Comparison of ENCODE assay signal across 35 cellular contexts in genomic region chrX:5724123-5724522, GRCh38.
"Had no signal": no experiment of that assay in that cellular context is flagged by ENCODE, and none has a peak within 500 bp of the region (broad histone marks: within the 10 kb centered on the region; RNA-seq: fewer than 3 reads in every experiment).

No MANE protein-coding gene starts in this region.

- FAIRE-seq: bronchial epithelial cell, endometrium, endothelial cell of umbilical vein had no signal

- H3K27ac Mint-ChIP-seq: activated B cell treated with CpG ODN at 0.5 μM for 24 hours; activated CD8-positive, alpha-beta T cell treated with anti-CD3 and anti-CD28 coated beads for 36 hours; activated naive CD4-positive, alpha-beta T cell treated with anti-CD3 and anti-CD28 coated beads for 36 hours; activated naive CD4-positive, alpha-beta T cell treated with anti-CD3 and anti-CD28 coated beads, Interleukin-2, amount 50 U/mL, for 24 hours; activated naive CD8-positive, alpha-beta T cell treated with anti-CD3 and anti-CD28 coated beads for 36 hours; activated naive CD8-positive, alpha-beta T cell treated with anti-CD3 and anti-CD28 coated beads, Interleukin-2, amount 50 U/mL, for 24 hours; activated T-helper 1 cell treated with anti-CD3 and anti-CD28 coated beads, Interleukin-12 subunit alpha, Interleukin-12 subunit beta, Interleukin-2, Interleukin-4 antibody, amounts not matched to agents 30 ng/mL and 10 ng/mL and 1 ng/mL, durations not matched to agents 14 hours and 24 hours and 36 hours; activated T-helper 2 cell treated with anti-CD3 and anti-CD28 coated beads, Interferon-gamma antibody, Interleukin-2, Interleukin-4, amounts not matched to agents 10 μg/mL and 5 μg/mL and 100 μg/mL, durations not matched to agents 14 hours and 24 hours and 36 hours; brain; T-helper 17 cell; T-helper 2 cell treated with Interferon-gamma antibody and Interleukin-4, amounts not matched to agents 5 μg/mL and 100 μg/mL, for 36 hours had no signal

- H3K36me3 ChIP-seq: adrenal gland, esophagus squamous epithelium, gastroesophageal sphincter, heart right ventricle, WERI-Rb-1 had no signal

- H3K27ac ChIP-seq: adrenal gland, epithelial cell of prostate, esophagus squamous epithelium, gastroesophageal sphincter, WERI-Rb-1 had no signal

- H3K27me3 ChIP-seq: adrenal gland, esophagus squamous epithelium, gastroesophageal sphincter, heart right ventricle had no signal

- H3K27me3 Mint-ChIP-seq: activated B cell treated with CpG ODN at 0.5 μM for 24 hours; activated CD8-positive, alpha-beta T cell treated with anti-CD3 and anti-CD28 coated beads for 36 hours; activated naive CD4-positive, alpha-beta T cell treated with anti-CD3 and anti-CD28 coated beads, Interleukin-2, amount 50 U/mL, for 24 hours; activated naive CD8-positive, alpha-beta T cell treated with anti-CD3 and anti-CD28 coated beads for 36 hours; activated naive CD8-positive, alpha-beta T cell treated with anti-CD3 and anti-CD28 coated beads, Interleukin-2, amount 50 U/mL, for 24 hours; central memory CD8-positive, alpha-beta T cell; T-helper 17 cell had no signal

- H3K36me3 Mint-ChIP-seq: activated naive CD4-positive, alpha-beta T cell treated with anti-CD3 and anti-CD28 coated beads, Interleukin-2, amount 50 U/mL, for 24 hours; activated naive CD8-positive, alpha-beta T cell treated with anti-CD3 and anti-CD28 coated beads for 36 hours; brain had no signal

- H3K4me3 Mint-ChIP-seq: activated B cell treated with CpG ODN at 0.5 μM for 24 hours; activated CD8-positive, alpha-beta T cell treated with anti-CD3 and anti-CD28 coated beads for 36 hours; activated naive CD4-positive, alpha-beta T cell treated with anti-CD3 and anti-CD28 coated beads for 36 hours; activated naive CD4-positive, alpha-beta T cell treated with anti-CD3 and anti-CD28 coated beads, Interleukin-2, amount 50 U/mL, for 24 hours; activated naive CD8-positive, alpha-beta T cell treated with anti-CD3 and anti-CD28 coated beads for 36 hours; activated naive CD8-positive, alpha-beta T cell treated with anti-CD3 and anti-CD28 coated beads, Interleukin-2, amount 50 U/mL, for 24 hours; activated T-helper 1 cell treated with anti-CD3 and anti-CD28 coated beads, Interleukin-12 subunit alpha, Interleukin-12 subunit beta, Interleukin-2, Interleukin-4 antibody, amounts not matched to agents 30 ng/mL and 10 ng/mL and 1 ng/mL, durations not matched to agents 14 hours and 24 hours and 36 hours; brain; central memory CD8-positive, alpha-beta T cell; T-helper 17 cell; T-helper 2 cell treated with Interferon-gamma antibody and Interleukin-4, amounts not matched to agents 5 μg/mL and 100 μg/mL, for 36 hours had no signal

- H3K9me3 Mint-ChIP-seq: activated B cell treated with CpG ODN at 0.5 μM for 24 hours; activated naive CD4-positive, alpha-beta T cell treated with anti-CD3 and anti-CD28 coated beads for 36 hours; activated naive CD4-positive, alpha-beta T cell treated with anti-CD3 and anti-CD28 coated beads, Interleukin-2, amount 50 U/mL, for 24 hours; activated naive CD8-positive, alpha-beta T cell treated with anti-CD3 and anti-CD28 coated beads for 36 hours; activated T-helper 1 cell treated with anti-CD3 and anti-CD28 coated beads, Interleukin-12 subunit alpha, Interleukin-12 subunit beta, Interleukin-2, Interleukin-4 antibody, amounts not matched to agents 30 ng/mL and 10 ng/mL and 1 ng/mL, durations not matched to agents 14 hours and 24 hours and 36 hours; activated T-helper 2 cell treated with anti-CD3 and anti-CD28 coated beads, Interferon-gamma antibody, Interleukin-2, Interleukin-4, amounts not matched to agents 10 μg/mL and 5 μg/mL and 100 μg/mL, durations not matched to agents 14 hours and 24 hours and 36 hours; brain; T-helper 2 cell treated with Interferon-gamma antibody and Interleukin-4, amounts not matched to agents 5 μg/mL and 100 μg/mL, for 36 hours had no signal

- H3K4me1 ChIP-seq: adrenal gland, esophagus squamous epithelium, gastroesophageal sphincter, heart right ventricle had no signal

- DNase-seq: activated B cell treated with CpG ODN at 0.5 μM for 24 hours; activated CD4-positive, alpha-beta T cell treated with anti-CD3 and anti-CD28 coated beads for 48 hours; activated CD4-positive, alpha-beta T cell treated with anti-CD3 and anti-CD28 coated beads, Interleukin-2, amount 50 U/mL, for 1 hour; activated CD4-positive, alpha-beta T cell treated with anti-CD3 and anti-CD28 coated beads, Interleukin-2, amount 50 U/mL, for 48 hours; activated CD8-positive, alpha-beta memory T cell treated with anti-CD3 and anti-CD28 coated beads for 24 hours; activated CD8-positive, alpha-beta T cell treated with anti-CD3 and anti-CD28 coated beads for 36 hours; activated effector memory CD4-positive, alpha-beta T cell treated with anti-CD3 and anti-CD28 coated beads, Interleukin-2, amount 50 U/mL, for 16 hours; activated naive CD4-positive, alpha-beta T cell treated with anti-CD3 and anti-CD28 coated beads for 36 hours; activated naive CD8-positive, alpha-beta T cell treated with anti-CD3 and anti-CD28 coated beads for 36 hours; activated naive CD8-positive, alpha-beta T cell treated with anti-CD3 and anti-CD28 coated beads, Interleukin-2, amount 50 U/mL, for 24 hours; activated T-cell treated with anti-CD3 and anti-CD28 coated beads, Interleukin-2, amount 50 U/mL, for 1 hour; activated T-cell treated with anti-CD3 and anti-CD28 coated beads, Interleukin-2, amount 50 U/mL, for 48 hours; adrenal gland; amygdala; aorta; cortex of kidney; effector CD8-positive, alpha-beta T cell; esophagus squamous epithelium; foreskin melanocyte; heart right ventricle; T-helper 1 cell; T-helper 17 cell; T1000; WERI-Rb-1 had no signal

- H3K4me1 Mint-ChIP-seq: activated B cell treated with CpG ODN at 0.5 μM for 24 hours; activated naive CD4-positive, alpha-beta T cell treated with anti-CD3 and anti-CD28 coated beads, Interleukin-2, amount 50 U/mL, for 24 hours; activated naive CD8-positive, alpha-beta T cell treated with anti-CD3 and anti-CD28 coated beads for 36 hours; activated naive CD8-positive, alpha-beta T cell treated with anti-CD3 and anti-CD28 coated beads, Interleukin-2, amount 50 U/mL, for 24 hours; brain; central memory CD8-positive, alpha-beta T cell; T-helper 17 cell had no signal

- H3K4me3 ChIP-seq: adrenal gland, esophagus squamous epithelium, gastroesophageal sphincter had no signal

- H3K9me3 ChIP-seq: adrenal gland, esophagus squamous epithelium, gastroesophageal sphincter, heart right ventricle had no signal
